Comparison of ENCODE assay signal across 22 cellular contexts in the genomic region with DNA sequence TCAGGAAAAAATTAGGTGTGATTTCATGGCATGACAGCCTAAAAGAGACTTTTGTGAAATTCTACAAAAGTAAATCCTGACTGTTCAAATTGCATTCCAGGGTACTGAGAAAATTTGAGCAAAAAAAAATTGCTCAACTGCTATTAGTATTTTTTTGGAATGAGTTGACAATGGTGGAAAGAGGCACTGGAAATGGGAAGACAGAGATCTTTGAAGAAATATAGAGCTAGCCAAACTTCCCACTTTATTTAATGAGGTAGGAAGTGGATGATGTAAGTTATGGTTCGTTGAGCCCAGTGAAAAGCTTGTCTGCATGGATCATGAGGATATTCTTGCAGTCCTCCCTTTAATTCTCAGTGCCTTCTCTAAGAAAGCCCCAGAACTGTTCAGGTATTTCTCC.
DNase-seq lines count a peak whose midpoint lies in the region; ATAC-seq and TF ChIP-seq lines count a peak whose summit lies in the region.
"Had no signal": no experiment of that assay in that cellular context is flagged by ENCODE, and none has a peak within 500 bp of the region (broad histone marks: within the 10 kb centered on the region; RNA-seq: fewer than 3 reads in every experiment).

No MANE protein-coding gene starts in this region.

- peaks cover 58% of the 10 kb centered on the region for H3K4me1 ChIP-seq in GM23248 (ENCODE audit: insufficient read depth)
- peaks cover 26% of the 10 kb centered on the region for H3K4me1 ChIP-seq in osteoblast (ENCODE audit: insufficient read depth, low read length)
- H3K4me1 ChIP-seq: A549 had no signal

- peak overlapping the region; percentile 25; the same call in 1 of the 2 replicates for H3K9ac ChIP-seq in GM23248
- H3K9ac ChIP-seq: BLaER1 had no signal

- H3K36me3 ChIP-seq in GM23248 (ENCODE audit: low read depth) (no peaks in the 10 kb centered on the region), osteoblast (ENCODE audit: insufficient read depth, low read length) (peaks cover 8% of the 10 kb centered on the region)

- H3K79me2 ChIP-seq in GM23248 (ENCODE audit: insufficient read depth): no peaks in the 10 kb centered on the region
- no peaks in the 10 kb centered on the region for H3K79me2 ChIP-seq in osteoblast (ENCODE audit: insufficient read depth, low read length)

- ATAC-seq in HG03457 (IDR thresholded peaks at IDR 0.05; ENCODE audit: unreplicated experiment): no peak
- ATAC-seq: A549, GM12878, GM23338, Panc1, SK-N-SH treated with all-trans-retinoic acid at 6 μM for 48 hours had no signal

- H3K4me3 ChIP-seq in GM23248 (no peak overlapping the region), fibroblast of the aortic adventitia (ENCODE audit: low read depth, low read length) (no peak overlapping the region), osteoblast (ENCODE audit: insufficient read depth, low read length) (no peak overlapping the region)
- H3K4me3 ChIP-seq: A549, BLaER1, GM12878, GM23338 had no signal

- H3K9me2 ChIP-seq in GM23248 (ENCODE audit: insufficient read depth): no peaks in the 10 kb centered on the region

- H3K4me2 ChIP-seq in GM23248 (ENCODE audit: unreplicated experiment) (peak overlapping the region; percentile 10), osteoblast (ENCODE audit: insufficient read depth, low read length) (no peak overlapping the region)
- H3K4me2 ChIP-seq: A549, BLaER1, GM23338 had no signal

- H4K20me1 ChIP-seq in GM23248 (ENCODE audit: insufficient read depth) (no peaks in the 10 kb centered on the region), osteoblast (ENCODE audit: insufficient read depth, low read length) (no peaks in the 10 kb centered on the region)
- H4K20me1 ChIP-seq: BLaER1 had no signal

- WGBS in GM23248 (ENCODE audit: low coverage in 1 of 2, low lambda C conversion rate in 2 of 2, missing lambda C conversion rate in 2 of 2), 2 experiments: 8 to 9% methylated on average over 1 of the region's 1 CpG

- DNase-seq in AG08395 (ENCODE audit: low spot score) (peak; percentile 34), GM23248 (peak; percentile 75), fibroblast of the aortic adventitia (ENCODE audit: low read depth) (peak; percentile 65), osteoblast (ENCODE audit: insufficient read length, low spot score, missing footprints) (no peak), NCI-H1048 (lab: John Stamatoyannopoulos, UW) (no peak)
- DNase-seq in activated CD4-positive, alpha-beta T cell treated with anti-CD3 and anti-CD28 coated beads, Interleukin-2, amount 50 U/mL, for 1 hour: no peak
- DNase-seq: CD4-positive, alpha-beta T cell; COR-L47; DND-41; HCEC 1CT; MV-4-11; NCI-H1694 treated with DMSO at 0.1 percent for 48 hours; NCI-H2081 treated with DMSO at 0.1 percent for 48 hours; NCI-H446 treated with DMSO at 0.1 percent for 48 hours; NCI-H526 treated with DMSO at 0.1 percent for 48 hours had no signal

- H3K27me3 ChIP-seq in GM23248 (replicated peaks; ENCODE audit: insufficient read depth): no peaks in the 10 kb centered on the region
- H3K27me3 ChIP-seq in osteoblast (ENCODE audit: insufficient read depth, low read length): no peaks in the 10 kb centered on the region
- H3K27me3 ChIP-seq: BLaER1 had no signal

- H3K9me3 ChIP-seq in GM23248 (ENCODE audit: low read depth) (no peaks in the 10 kb centered on the region), osteoblast (ENCODE audit: low read depth, low read length) (no peaks in the 10 kb centered on the region)
- H3K9me3 ChIP-seq: A549, BLaER1 had no signal

- peaks cover 54% of the 10 kb centered on the region for H3F3A ChIP-seq in GM23248 (ENCODE audit: insufficient read depth)

- H2AFZ ChIP-seq in GM23248 (no peak overlapping the region), osteoblast (ENCODE audit: low read length) (no peak overlapping the region)
- H2AFZ ChIP-seq: GM23338 had no signal

- in situ Hi-C loops in GM23248 (cut with MboI): no loop called here

- peak overlapping the region; percentile 76 for H3K27ac ChIP-seq in GM23248
- peak overlapping the region; percentile 30 for H3K27ac ChIP-seq in osteoblast (ENCODE audit: low read depth, low read length)
- H3K27ac ChIP-seq: A549, BLaER1 had no signal

- TF ChIP-seq CTCF in fibroblast of the aortic adventitia (IDR thresholded peaks at IDR 0.05; ENCODE audit: insufficient read depth, low read length): no peak
- no peak for TF ChIP-seq CTCF in osteoblast (IDR thresholded peaks at IDR 0.05; ENCODE audit: extremely low read depth, low read depth, low read length)

Comparison
In these comparisons a context has a peak if more than half of its experiments do, and no peak if none do; other contexts are left out.
1. DNase-seq: peak in AG08395 (single experiment), GM23248 (single experiment) and fibroblast of the aortic adventitia (single experiment); none in osteoblast (single experiment), activated CD4-positive, alpha-beta T cell treated with anti-CD3 and anti-CD28 coated beads, Interleukin-2, amount 50 U/mL, for 1 hour (single experiment) and NCI-H1048 (single experiment).